Comparison of ENCODE assay signal across 8 cellular contexts in genomic region chr2:19989342-19989680, GRCh38. TPM values are rescaled to one million over a fixed set of nuclear protein-coding genes. Genes with fewer than 3 reads are reported as not detected.
DNase-seq lines count a peak whose midpoint lies in the region; ATAC-seq and TF ChIP-seq lines count a peak whose summit lies in the region.

No MANE protein-coding gene starts in this region.

- TF ChIP-seq CTCF in AG10803 (conservative IDR thresholded peaks at IDR 0.05; ENCODE audit: low read length): no peak
- TF ChIP-seq CTCF in colonic mucosa (IDR thresholded peaks at IDR 0.05): no peak

- ATAC-seq in naive B cell (ENCODE audit: low read depth in 2 of 2) (no peak), HG03196 (IDR thresholded peaks at IDR 0.05; ENCODE audit: unreplicated experiment) (no peak), HG03025 (IDR thresholded peaks at IDR 0.05; ENCODE audit: low FRiP score, unreplicated experiment) (no peak)

- no peak overlapping the region for H3K27ac ChIP-seq in colonic mucosa

- no peaks in the 10 kb centered on the region for H3K9me3 Mint-ChIP-seq in naive B cell

- H3K36me3 ChIP-seq in colonic mucosa: no peaks in the 10 kb centered on the region

- no peaks in the 10 kb centered on the region for H3K27me3 ChIP-seq in colonic mucosa

- peaks cover 8 to 24% (median 9%) of the 10 kb centered on the region in 3 donors for H3K27me3 Mint-ChIP-seq in naive B cell

- peaks cover 0 to 11% of the 10 kb centered on the region in 2 donors for H3K36me3 Mint-ChIP-seq in naive B cell

- no peaks in the 10 kb centered on the region for H3K4me1 ChIP-seq in colonic mucosa

- DNase-seq in AG10803 (ENCODE audit: low read depth) (no peak), colonic mucosa (no peak), naive B cell (no peak), pons (ENCODE audit: low spot score) (no peak), NCI-H1092 (lab: John Stamatoyannopoulos, UW) (no peak)
- DNase-seq in Jurkat, Clone E6-1 (ENCODE audit: low read depth, low spot score): no peak

- H3K27ac Mint-ChIP-seq in naive B cell: peak overlapping the region; percentile 93 to 98 (median 96)

- H3K4me3 ChIP-seq in AG10803 (ENCODE audit: low read length) (peak overlapping the region; percentile 86), colonic mucosa (peak overlapping the region; percentile 65)
- peak overlapping the region; percentile 75 for H3K4me3 ChIP-seq in Jurkat, Clone E6-1 (ENCODE audit: low read length)

- intact Hi-C loops in colonic mucosa (cut with DNase I): no loop called here

- H3K9me3 ChIP-seq in colonic mucosa: no peaks in the 10 kb centered on the region

- H3K4me3 Mint-ChIP-seq in naive B cell: peak overlapping the region; percentile 91 to 98 (median 94)

- H3K4me1 Mint-ChIP-seq in naive B cell: peaks cover 20 to 24% (median 22%) of the 10 kb centered on the region in 3 donors

- H3K9ac ChIP-seq in colonic mucosa (ENCODE audit: low read depth in 2 of 2, low read length in 2 of 2): peak overlapping the region in 1 of 2 donors; percentile 36

RNA-seq across cellular contexts. Expression of gene WDR35, which starts 0.6 kb away (rescaled TPM):
- not detected for polyA plus RNA-seq in Jurkat, Clone E6-1 (2012; ENCODE audit: insufficient read depth, insufficient read length)
- 1 to 10 TPM; 1.7 to 2.2 TPM for total RNA-seq in colonic mucosa
- polyA plus RNA-seq in naive B cell (ENCODE audit: low read depth in 6 of 6): 1 to 10 TPM in 5 of 6 donors, under 1 TPM in 1; 0.04 to 3.2 (median 2.0) TPM

RNA-seq across cellular contexts. Expression of gene MATN3, which starts 23.2 kb away (rescaled TPM):
- polyA plus RNA-seq in Jurkat, Clone E6-1 (2012; ENCODE audit: insufficient read depth, insufficient read length): not detected
- under 1 TPM; 0.12 to 0.13 TPM for total RNA-seq in colonic mucosa
- not detected for polyA plus RNA-seq in naive B cell (ENCODE audit: low read depth in 6 of 6)
